In genomic region chr12:46268617-46269428, GRCh38 we compare ENCODE assay signal across 1 cellular context.
TF ChIP-seq lines count a peak whose summit lies in the region.

Gene SLC38A1, minus strand, starts transcription at chr12:46269043. Its CDS starts 29,243 bp downstream, at chr12:46239800.

TF ChIP-seq in HEK293, 187 proteins besides CTCF, POLR2A, EP300 and RAD21 (continued from another document and continues in another):
- TF ChIP-seq ZNF148 (tag by site-specific recombination; IDR thresholded peaks at IDR 0.05; ENCODE audit: borderline replicate concordance) (no peak), OVOL3 (tag by site-specific recombination; IDR thresholded peaks at IDR 0.05) (peak; percentile 68; the same call in 1 of the 2 replicates), ZNF302 (tag by site-specific recombination; IDR thresholded peaks at IDR 0.05; ENCODE audit: low read depth) (no peak; the same call in 1 of the 2 replicates), ZSCAN18 (tag by site-specific recombination; IDR thresholded peaks at IDR 0.05) (0 out of 2 replicates have a peak, but pooled peaks have one; percentile 13), ZNF792 (tag by site-specific recombination; IDR thresholded peaks at IDR 0.05) (0 out of 2 replicates have a peak, but pooled peaks have one; percentile 84), EGR2 (tag by site-specific recombination; IDR thresholded peaks at IDR 0.05; ENCODE audit: low read depth) (no peak; the same call in 1 of the 2 replicates), MZF1 (tag by site-specific recombination; IDR thresholded peaks at IDR 0.05; ENCODE audit: borderline replicate concordance) (peak; percentile 36; the same call in 1 of the 2 replicates), WT1 (tag by site-specific recombination; IDR thresholded peaks at IDR 0.05) (peak; percentile 88), PBX3 (CRISPR knock-in tag; IDR thresholded peaks at IDR 0.05) (peak; percentile 41; the same call in 1 of the 2 replicates), SETDB1 (IDR thresholded peaks at IDR 0.05; ENCODE audit: insufficient read length, low read length) (no peak), ZSCAN30 (tag by site-specific recombination; IDR thresholded peaks at IDR 0.05) (peak; percentile 78), ZNF121 (tag by site-specific recombination; IDR thresholded peaks at IDR 0.05) (peak; percentile 29), ZBTB17 (tag by site-specific recombination; IDR thresholded peaks at IDR 0.05) (peak; percentile 97), ZNF561 (tag by site-specific recombination; IDR thresholded peaks at IDR 0.05; ENCODE audit: borderline replicate concordance) (0 out of 2 replicates have a peak, but pooled peaks have one; percentile 37), ZBTB10 (tag by site-specific recombination; IDR thresholded peaks at IDR 0.05) (peak; percentile 58), ZNF184 (tag by site-specific recombination; IDR thresholded peaks at IDR 0.05) (no peak), ZNF266 (tag by site-specific recombination; IDR thresholded peaks at IDR 0.05; ENCODE audit: low read depth) (no peak), ZNF146 (tag by site-specific recombination; IDR thresholded peaks at IDR 0.05) (0 out of 2 replicates have a peak, but pooled peaks have one; percentile 2), ZNF24 (tag by site-specific recombination; IDR thresholded peaks at IDR 0.05) (peak; percentile 83), ZBTB44 (tag by site-specific recombination; IDR thresholded peaks at IDR 0.05) (peak; percentile 98), ZNF600 (tag by site-specific recombination; IDR thresholded peaks at IDR 0.05) (peak; percentile 70), ZNF626 (tag by site-specific recombination; IDR thresholded peaks at IDR 0.05) (no peak), ZBTB8A (tag by site-specific recombination; IDR thresholded peaks at IDR 0.05) (peak; percentile 96), ZIC2 (tag by site-specific recombination; IDR thresholded peaks at IDR 0.05) (peak; percentile 95), ZNF19 (tag by site-specific recombination; IDR thresholded peaks at IDR 0.05; ENCODE audit: low read depth) (no peak), HIC1 (tag by site-specific recombination; IDR thresholded peaks at IDR 0.05) (peak; percentile 96), SP7 (tag by site-specific recombination; IDR thresholded peaks at IDR 0.05) (peak; percentile 94), ZNF157 (tag by site-specific recombination; IDR thresholded peaks at IDR 0.05) (0 out of 2 replicates have a peak, but pooled peaks have one; percentile 24), KLF16 (tag by site-specific recombination; IDR thresholded peaks at IDR 0.05) (peak; percentile 81), ZSCAN23 (tag by site-specific recombination; IDR thresholded peaks at IDR 0.05) (peak; percentile 82; the same call in 1 of the 2 replicates), PRDM2 (tag by site-specific recombination; IDR thresholded peaks at IDR 0.05; ENCODE audit: borderline replicate concordance) (no peak), ZNF426 (tag by site-specific recombination; IDR thresholded peaks at IDR 0.05) (no peak), PRDM6 (tag by site-specific recombination; IDR thresholded peaks at IDR 0.05) (no peak), ZNF211 (tag by site-specific recombination; IDR thresholded peaks at IDR 0.05; ENCODE audit: low read depth) (no peak), ZNF621 (tag by site-specific recombination; IDR thresholded peaks at IDR 0.05) (no peak), GLIS1 (tag by site-specific recombination; IDR thresholded peaks at IDR 0.05) (peak; percentile 74), ZNF23 (tag by site-specific recombination; IDR thresholded peaks at IDR 0.05; ENCODE audit: borderline replicate concordance) (0 out of 2 replicates have a peak, but pooled peaks have one; percentile 34)
